ENCODE assay signal across 21 cellular contexts in the genomic region with DNA sequence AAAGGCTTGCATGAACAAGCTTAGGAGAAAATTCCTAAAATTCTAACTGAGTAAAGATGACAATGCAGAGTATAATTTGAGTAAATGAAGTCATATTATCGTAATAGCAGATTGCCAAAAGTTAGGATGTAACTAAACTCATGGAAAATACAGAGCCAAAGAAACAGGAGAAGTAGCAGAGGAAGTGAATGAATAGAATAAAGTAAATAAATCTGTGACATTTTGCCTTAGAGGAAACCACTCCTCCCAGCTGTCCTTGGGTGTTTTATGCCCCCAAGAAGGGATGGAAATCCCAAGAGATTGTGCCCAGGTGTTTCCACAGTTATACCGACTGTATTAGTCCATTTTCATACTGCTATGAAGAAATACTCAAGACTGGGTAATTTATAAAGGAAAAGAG. TPM values are rescaled to one million over a fixed set of nuclear protein-coding genes. Genes with fewer than 3 reads are reported as not detected.
A peak's percentile ranks its signal among the peaks of the same experiment; 100 is the strongest.
DNase-seq lines count a peak whose midpoint lies in the region; ATAC-seq, FAIRE-seq and TF ChIP-seq lines count a peak whose summit lies in the region.
"Had no signal": no experiment of that assay in that cellular context is flagged by ENCODE, and none has a peak within 500 bp of the region (broad histone marks: within the 10 kb centered on the region; RNA-seq: fewer than 3 reads in every experiment).

No MANE protein-coding gene starts in this region.

- peak overlapping the region; percentile 18; the same call in 1 of the 2 replicates for H3K27ac ChIP-seq in Karpas-422 (ENCODE audit: low read length)
- peak overlapping the region; percentile 30 for H3K27ac ChIP-seq in mammary epithelial cell (ENCODE audit: insufficient read depth, low read depth, low read length)
- peak overlapping the region; percentile 87 for H3K27ac ChIP-seq in neutrophil
- H3K27ac ChIP-seq: GM23248, HL-60 had no signal

- no peaks in the 10 kb centered on the region for H3K9me2 ChIP-seq in Karpas-422 (replicated peaks; ENCODE audit: insufficient read depth, low read length)

- WGBS in mammary epithelial cell (ENCODE audit: low coverage, missing lambda C conversion rate), result 18% methylated on average over 2 of the region's 2 CpGs

- DNase-seq in Karpas-422 (no peak), mammary epithelial cell (no peak), NCI-H446 (lab: John Stamatoyannopoulos, UW) (no peak), erythroblast (lab: John Stamatoyannopoulos, UW) (no peak)
- DNase-seq: ACHN; BE2C; C1 segment of cervical spinal cord; CD4-positive, CD25-positive, alpha-beta regulatory T cell; CD8-positive, alpha-beta memory T cell; COR-L47; DMS79; GDM1; GM23248 had no signal

- dilution Hi-C loops in mammary epithelial cell (cut with HindIII; ENCODE audit: low sequenced_read_pairs), result no loop called here

- no peaks in the 10 kb centered on the region for H3K9me3 ChIP-seq in Karpas-422 (ENCODE audit: low read length)
- no peaks in the 10 kb centered on the region for H3K9me3 ChIP-seq in mammary epithelial cell (replicated peaks; ENCODE audit: insufficient read depth, low read length)
- no peaks in the 10 kb centered on the region for H3K9me3 ChIP-seq in neutrophil
- H3K9me3 ChIP-seq: BE2C, HAP-1 had no signal

- H3K27me3 ChIP-seq in Karpas-422 (ENCODE audit: low read length), result no peaks in the 10 kb centered on the region
- H3K27me3 ChIP-seq in mammary epithelial cell (ENCODE audit: insufficient read depth, low read length), result no peaks in the 10 kb centered on the region
- no peaks in the 10 kb centered on the region for H3K27me3 ChIP-seq in neutrophil
- H3K27me3 ChIP-seq: BE2C had no signal

- H4K20me1 ChIP-seq in Karpas-422 (ENCODE audit: insufficient read depth, low read depth, low read length), result no peaks in the 10 kb centered on the region
- H4K20me1 ChIP-seq in mammary epithelial cell (ENCODE audit: insufficient read depth, low read length), result no peaks in the 10 kb centered on the region

- H2AFZ ChIP-seq in Karpas-422 (ENCODE audit: low read length), result no peak overlapping the region
- H2AFZ ChIP-seq in mammary epithelial cell (ENCODE audit: low read depth, low read length), result peak overlapping the region; percentile 64
- H2AFZ ChIP-seq: GM23248 had no signal

- H3K9ac ChIP-seq in Karpas-422 (ENCODE audit: low read length) (no peak overlapping the region), mammary epithelial cell (ENCODE audit: insufficient read depth, low read length) (no peak overlapping the region)
- H3K9ac ChIP-seq: GM23248 had no signal

- H3K4me3 ChIP-seq in Karpas-422 (ENCODE audit: low read length) (no peak overlapping the region), mammary epithelial cell (replicated peaks in 1 of 3; ENCODE audit: insufficient read depth in 1 of 3, low read depth in 2 of 3, low read length in 3 of 3) (no peak overlapping the region), neutrophil (ENCODE audit: low read depth in 1 of 2, low read length in 1 of 2) (no peak overlapping the region)
- H3K4me3 ChIP-seq: GM23248, HAP-1 had no signal

- TF ChIP-seq CTCF in mammary epithelial cell (conservative IDR thresholded peaks at IDR 0.05 in 1 of 2, IDR thresholded peaks at IDR 0.05 in 1 of 2; ENCODE audit: extremely low read depth in 1 of 2, insufficient read depth in 1 of 2, low read depth in 1 of 2, low read length in 2 of 2), result no peak
- TF ChIP-seq CTCF in neutrophil (IDR thresholded peaks at IDR 0.05), result no peak

- BruUV-seq in mammary epithelial cell (replicated peaks; lab: Mats Ljungman, UMichigan), result no TSS peak

- no peak for ATAC-seq in HG03521 (IDR thresholded peaks at IDR 0.05; ENCODE audit: unreplicated experiment)

- no peak for TF ChIP-seq POLR2A in erythroblast (IDR thresholded peaks at IDR 0.05; ENCODE audit: low read length)

- H3K36me3 ChIP-seq in Karpas-422 (ENCODE audit: insufficient read depth, low read length), result no peaks in the 10 kb centered on the region
- no peaks in the 10 kb centered on the region for H3K36me3 ChIP-seq in mammary epithelial cell (ENCODE audit: insufficient read depth, low read length)
- no peaks in the 10 kb centered on the region for H3K36me3 ChIP-seq in neutrophil
- H3K36me3 ChIP-seq: BE2C, HAP-1 had no signal

- CTCF ChIA-PET in mammary epithelial cell (lab: Charles Lee; ENCODE audit: low non-redundant PET), result interaction anchor here (0.6 to 1.0 kb wide), 4 partner anchors 22 to 67 kb away, joined by 3 to 17 read pairs (median 4); no protein-coding TSS in a partner anchor

- H3K79me2 ChIP-seq in Karpas-422 (ENCODE audit: low read length), result no peaks in the 10 kb centered on the region
- no peaks in the 10 kb centered on the region for H3K79me2 ChIP-seq in mammary epithelial cell (ENCODE audit: insufficient read depth, low read length)

- in situ Hi-C loops in mammary epithelial cell (cut with MboI; ENCODE audit: low sequenced_read_pairs in 2 of 2), result loop anchor here in 1 of 2 donors (5.0 to 25.0 kb wide), 2 partner anchors 69 to 164 kb away; a partner anchor contains a TSS

- FAIRE-seq in islet of Langerhans (lab: Jason Lieb, UNC), result peak; percentile 30
- FAIRE-seq: GM18507 had no signal

- H3K4me1 ChIP-seq in Karpas-422 (ENCODE audit: low read length), result peaks cover 22% of the 10 kb centered on the region
- H3K4me1 ChIP-seq in mammary epithelial cell (ENCODE audit: insufficient read depth, low read length), result peaks cover 26% of the 10 kb centered on the region
- H3K4me1 ChIP-seq in neutrophil (ENCODE audit: control insufficient read depth in 1 of 2, insufficient read depth in 1 of 2, low read depth in 1 of 2, low read length in 1 of 2), result peaks cover 37 to 53% of the 10 kb centered on the region in 2 experiments
- H3K4me1 ChIP-seq: BE2C had no signal

- no peak overlapping the region for H3K4me2 ChIP-seq in Karpas-422 (ENCODE audit: low read depth, low read length, poor library complexity, severe bottlenecking)
- no peak overlapping the region for H3K4me2 ChIP-seq in mammary epithelial cell (ENCODE audit: insufficient read depth, low read depth, low read length)

- intact Hi-C loops in mammary epithelial cell (cut with micrococcal nuclease), result loop anchor here (1.0 kb wide), 2 partner anchors 27 to 67 kb away; no protein-coding TSS in a partner anchor

RNA-seq across cellular contexts. Expression of a gene that starts 1.9 kb away (rescaled TPM):
- total RNA-seq in Karpas-422 (2014; rRNA removed; shearing (Covaris generic); ENCODE audit: low replicate concordance), result 8.2 and 11.1 TPM in 2 replicates
- total RNA-seq in mammary epithelial cell, result under 1 TPM; 0.33 to 0.49 TPM
- polyA plus RNA-seq in mammary epithelial cell, result 0.16 TPM
- not detected for polyA minus RNA-seq in mammary epithelial cell
- total RNA-seq: A172; CD4-positive, CD25-positive, alpha-beta regulatory T cell; CD8-positive, alpha-beta memory T cell; GM23248; H4 had no signal
- polyA plus RNA-seq: CD4-positive, CD25-positive, alpha-beta regulatory T cell; CD8-positive, alpha-beta memory T cell; GM23248 had no signal

RNA-seq across cellular contexts. Expression of a gene that starts 5.6 kb away (rescaled TPM):
- 0.72 TPM in 1 of 2 replicates, not detected in the other for total RNA-seq in Karpas-422 (2014; rRNA removed; shearing (Covaris generic); ENCODE audit: low replicate concordance)
- total RNA-seq in mammary epithelial cell, result 10 to 100 TPM; 32.8 to 40.9 TPM
- polyA plus RNA-seq in mammary epithelial cell, result 47.8 TPM
- 28.3 TPM for polyA minus RNA-seq in mammary epithelial cell
- total RNA-seq: CD4-positive, CD25-positive, alpha-beta regulatory T cell had no signal

Comparison
In these comparisons a context has a peak if more than half of its experiments do, and no peak if none do; other contexts are left out.
1. H3K27ac ChIP-seq: peak in every context shown above with its lines; median percentile 87 in neutrophil; 30 in mammary epithelial cell; 18 in Karpas-422.
2. RNA of a gene that starts 5.6 kb away (total RNA-seq): 32.8 to 40.9 TPM in mammary epithelial cell; 0.72 TPM in Karpas-422; every median in the first group is over 10 times any median in the second.